In the genomic region with DNA sequence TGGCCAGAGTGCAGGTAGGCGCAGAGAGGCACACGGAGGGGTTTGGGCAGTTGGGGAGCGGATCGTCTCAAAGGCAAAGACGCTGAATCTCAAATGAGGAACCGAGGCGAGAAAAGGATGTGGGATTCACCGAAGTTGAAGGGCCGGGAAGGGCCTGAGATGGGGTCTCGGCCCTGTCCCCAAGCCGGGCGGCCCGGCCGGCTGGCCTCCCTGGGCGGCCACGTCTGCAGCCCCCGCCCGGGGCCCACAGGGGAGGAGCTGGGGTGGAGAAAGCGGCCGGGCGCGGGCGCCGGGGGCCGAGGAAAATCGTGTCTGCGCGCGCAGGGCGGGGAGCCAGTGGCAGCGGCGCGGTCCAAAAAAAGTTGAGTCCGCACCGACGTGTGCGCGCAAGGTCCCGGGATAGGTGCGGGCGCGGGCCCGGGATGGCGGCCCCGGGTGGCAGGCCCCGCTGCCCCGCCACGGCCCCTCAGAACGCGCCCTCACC, we compare ENCODE assay signal across 2 cellular contexts.
A peak's percentile ranks its signal among the peaks of the same experiment; 100 is the strongest.
TF ChIP-seq lines count a peak whose summit lies in the region.

No MANE protein-coding gene starts in this region.

TF ChIP-seq in WTC11, 78 proteins besides CTCF, POLR2A, EP300 and RAD21:
- TF ChIP-seq TCF7 (CRISPR knock-in tag; IDR thresholded peaks at IDR 0.05; ENCODE audit: low read depth) (0 out of 2 replicates have a peak, but pooled peaks have one; percentile 56), NFE2L1 (CRISPR knock-in tag; IDR thresholded peaks at IDR 0.05) (peak; percentile 29; the same call in 1 of the 2 replicates)
- TF ChIP-seq, protein P1, sequence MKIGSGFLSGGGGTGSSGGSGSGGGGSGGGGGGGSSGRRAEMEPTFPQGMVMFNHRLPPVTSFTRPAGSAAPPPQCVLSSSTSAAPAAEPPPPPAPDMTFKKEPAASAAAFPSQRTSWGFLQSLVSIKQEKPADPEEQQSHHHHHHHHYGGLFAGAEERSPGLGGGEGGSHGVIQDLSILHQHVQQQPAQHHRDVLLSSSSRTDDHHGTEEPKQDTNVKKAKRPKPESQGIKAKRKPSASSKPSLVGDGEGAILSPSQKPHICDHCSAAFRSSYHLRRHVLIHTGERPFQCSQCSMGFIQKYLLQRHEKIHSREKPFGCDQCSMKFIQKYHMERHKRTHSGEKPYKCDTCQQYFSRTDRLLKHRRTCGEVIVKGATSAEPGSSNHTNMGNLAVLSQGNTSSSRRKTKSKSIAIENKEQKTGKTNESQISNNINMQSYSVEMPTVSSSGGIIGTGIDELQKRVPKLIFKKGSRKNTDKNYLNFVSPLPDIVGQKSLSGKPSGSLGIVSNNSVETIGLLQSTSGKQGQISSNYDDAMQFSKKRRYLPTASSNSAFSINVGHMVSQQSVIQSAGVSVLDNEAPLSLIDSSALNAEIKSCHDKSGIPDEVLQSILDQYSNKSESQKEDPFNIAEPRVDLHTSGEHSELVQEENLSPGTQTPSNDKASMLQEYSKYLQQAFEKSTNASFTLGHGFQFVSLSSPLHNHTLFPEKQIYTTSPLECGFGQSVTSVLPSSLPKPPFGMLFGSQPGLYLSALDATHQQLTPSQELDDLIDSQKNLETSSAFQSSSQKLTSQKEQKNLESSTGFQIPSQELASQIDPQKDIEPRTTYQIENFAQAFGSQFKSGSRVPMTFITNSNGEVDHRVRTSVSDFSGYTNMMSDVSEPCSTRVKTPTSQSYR (CRISPR knock-in tag; IDR thresholded peaks at IDR 0.05), result no peak

TF ChIP-seq in endothelial cell of umbilical vein, 7 proteins besides CTCF, POLR2A, EP300 and RAD21:
- TF ChIP-seq GATA2 (IDR thresholded peaks at IDR 0.05; ENCODE audit: insufficient read depth, insufficient read length, low read depth, low read length) (no peak), MYC (IDR thresholded peaks at IDR 0.05; ENCODE audit: low read depth, low read length) (no peak), EZH2 (IDR thresholded peaks at IDR 0.05; ENCODE audit: borderline replicate concordance, low read depth, low read length, severe bottlenecking) (no peak), POLR2AphosphoS5 (IDR thresholded peaks at IDR 0.05; ENCODE audit: insufficient read depth, low read depth, low read length) (no peak), JUN (IDR thresholded peaks at IDR 0.05; ENCODE audit: borderline replicate concordance, insufficient read depth, insufficient read length, low read depth) (no peak), FOS (IDR thresholded peaks at IDR 0.05; ENCODE audit: borderline replicate concordance, insufficient read depth, low read length) (no peak)
- TF ChIP-seq, protein P2, sequence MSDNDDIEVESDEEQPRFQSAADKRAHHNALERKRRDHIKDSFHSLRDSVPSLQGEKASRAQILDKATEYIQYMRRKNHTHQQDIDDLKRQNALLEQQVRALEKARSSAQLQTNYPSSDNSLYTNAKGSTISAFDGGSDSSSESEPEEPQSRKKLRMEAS (IDR thresholded peaks at IDR 0.05; ENCODE audit: insufficient read depth, insufficient read length), result no peak
